9 cellular contexts compared by ENCODE assay signal in the genomic region with DNA sequence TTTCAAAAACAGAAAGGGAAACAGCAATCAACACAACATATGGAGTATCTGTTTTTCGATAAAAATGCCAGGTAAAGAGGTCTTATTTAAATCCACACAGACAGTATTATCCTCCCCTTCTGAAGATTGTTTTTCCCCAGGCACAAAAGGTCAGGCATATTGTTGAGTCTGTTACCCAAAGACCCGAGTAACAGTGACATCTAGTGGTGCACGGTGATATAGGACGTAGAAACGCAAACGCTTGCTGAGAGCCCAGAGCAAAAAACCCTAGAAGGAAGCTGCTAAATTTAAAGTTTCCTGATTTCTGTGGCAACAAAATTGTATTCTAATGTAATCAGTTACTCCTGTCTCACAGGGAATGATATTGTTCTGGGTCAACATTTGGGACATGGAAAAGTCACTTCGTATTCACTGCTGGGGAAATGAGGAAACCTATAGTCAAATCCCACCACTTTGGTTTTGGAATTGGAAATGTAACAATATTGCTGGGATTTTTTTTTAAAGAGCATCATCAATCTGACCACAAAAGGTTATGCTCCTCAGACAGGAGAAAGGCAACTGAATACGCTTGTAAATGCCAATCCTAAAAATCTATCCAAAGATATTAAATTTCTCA.
DNase-seq lines count a peak whose midpoint lies in the region; ATAC-seq and TF ChIP-seq lines count a peak whose summit lies in the region.
"Had no signal": no experiment of that assay in that cellular context is flagged by ENCODE, and none has a peak within 500 bp of the region (broad histone marks: within the 10 kb centered on the region; RNA-seq: fewer than 3 reads in every experiment).

No MANE protein-coding gene starts in this region.

- H3K9me3 Mint-ChIP-seq in CD8-positive, alpha-beta T cell, result no peaks in the 10 kb centered on the region
- H3K9me3 Mint-ChIP-seq: dendritic cell treated with granulocyte-macrophage colony-stimulating factor and Interleukin-4, amounts not matched to agents 40 ng/mL and 50 ng/mL, for 4 days had no signal

- peak; percentile 68 for TF ChIP-seq CTCF in CD8-positive, alpha-beta T cell (IDR thresholded peaks at IDR 0.05)
- TF ChIP-seq CTCF in lung (IDR thresholded peaks at IDR 0.05; ENCODE audit: control extremely low read depth, extremely low read depth), result peak; percentile 47

- DNase-seq in CD8-positive, alpha-beta T cell, result peak in 6 of 7 experiments; percentile 25 to 55 (median 43)
- peak; percentile 81 to 90 for DNase-seq in NCI-H446 (lab: John Stamatoyannopoulos, UW)
- DNase-seq in activated CD4-positive, alpha-beta T cell treated with anti-CD3 and anti-CD28 coated beads for 48 hours, result peak; percentile 76
- DNase-seq in ecto neural progenitor cell (ENCODE audit: low spot score), result peak; percentile 66
- peak; percentile 54 for DNase-seq in lung (ENCODE audit: low spot score)
- peak; percentile 29 for DNase-seq in stimulated activated CD8-positive, alpha-beta memory T cell treated with anti-CD3 and anti-CD28 coated beads, Interleukin-4, amount 100 ng/mL, for 24 hours (ENCODE audit: low read depth)

- no peaks in the 10 kb centered on the region for H3K9me3 ChIP-seq in CD8-positive, alpha-beta T cell (ENCODE audit: low read length)
- H3K9me3 ChIP-seq in lung (ENCODE audit: control insufficient read depth in 2 of 2, insufficient read depth in 1 of 2, low read length in 1 of 2), result no peaks in the 10 kb centered on the region

- no peak overlapping the region for H3K4me3 Mint-ChIP-seq in CD8-positive, alpha-beta T cell
- H3K4me3 Mint-ChIP-seq: dendritic cell treated with granulocyte-macrophage colony-stimulating factor and Interleukin-4, amounts not matched to agents 40 ng/mL and 50 ng/mL, for 4 days had no signal

- CTCF ChIA-PET in CD8-positive, alpha-beta T cell (lab: Charles Lee), result interaction anchor here (0.6 to 2.1 kb wide), 9 partner anchors 8 to 1695 kb away, joined by 3 to 16 read pairs (median 3); no protein-coding TSS in a partner anchor

- peaks cover 11% of the 10 kb centered on the region for H3K4me1 Mint-ChIP-seq in CD8-positive, alpha-beta T cell (ENCODE audit: low read depth)

- ATAC-seq in CD8-positive, alpha-beta T cell, result peak; percentile 78
- ATAC-seq in GM19395 (IDR thresholded peaks at IDR 0.05; ENCODE audit: unreplicated experiment) (peak; percentile 94), HG03442 (IDR thresholded peaks at IDR 0.05; ENCODE audit: unreplicated experiment) (peak; percentile 93), lung (ENCODE audit: insufficient read depth, low FRiP score) (peak; percentile 89)

- no peak overlapping the region for H3K27ac ChIP-seq in CD8-positive, alpha-beta T cell (ENCODE audit: low read depth, low read length)
- no peak overlapping the region for H3K27ac ChIP-seq in lung (ENCODE audit: low read depth in 1 of 2, low read length in 1 of 2)

- H3K27me3 Mint-ChIP-seq in CD8-positive, alpha-beta T cell (ENCODE audit: low read depth), result peaks cover 7% of the 10 kb centered on the region

- POLR2A ChIA-PET in CD8-positive, alpha-beta T cell (lab: Charles Lee), result no interaction called here

- intact Hi-C loops in CD8-positive, alpha-beta T cell (cut with DNase I, micrococcal nuclease), result loop anchor here (2.0 to 10.0 kb wide), 2 partner anchors 240 kb away; no protein-coding TSS in a partner anchor

- H3K4me1 ChIP-seq in CD8-positive, alpha-beta T cell (ENCODE audit: insufficient read depth, low read length), result peaks cover 5% of the 10 kb centered on the region
- H3K4me1 ChIP-seq in lung (ENCODE audit: control insufficient read depth in 2 of 2, insufficient read depth in 2 of 2, low read length in 2 of 2), result peaks cover 4 to 9% of the 10 kb centered on the region in 2 donors

- H3K36me3 ChIP-seq in CD8-positive, alpha-beta T cell (ENCODE audit: insufficient read depth, low read length), result no peaks in the 10 kb centered on the region
- no peaks in the 10 kb centered on the region for H3K36me3 ChIP-seq in lung (ENCODE audit: control insufficient read depth in 2 of 2, insufficient read depth in 2 of 2, low read length in 2 of 2)

- no peak overlapping the region for H3K27ac Mint-ChIP-seq in CD8-positive, alpha-beta T cell
- H3K27ac Mint-ChIP-seq: dendritic cell treated with granulocyte-macrophage colony-stimulating factor and Interleukin-4, amounts not matched to agents 40 ng/mL and 50 ng/mL, for 4 days had no signal

- no peaks in the 10 kb centered on the region for H3K27me3 ChIP-seq in CD8-positive, alpha-beta T cell (ENCODE audit: insufficient read depth, low read length)
- no peaks in the 10 kb centered on the region for H3K27me3 ChIP-seq in lung (ENCODE audit: control insufficient read depth, insufficient read depth)

- H3K36me3 Mint-ChIP-seq in CD8-positive, alpha-beta T cell, result no peaks in the 10 kb centered on the region

- no peak overlapping the region for H3K4me3 ChIP-seq in CD8-positive, alpha-beta T cell (ENCODE audit: low read depth, low read length)
- no peak overlapping the region for H3K4me3 ChIP-seq in lung

- whole genome bisulfite sequencing in lung, 2 donors, result 10 to 12% methylated on average over 8 of the region's 8 CpGs

Comparison
In these comparisons a context has a peak if more than half of its experiments do, and no peak if none do; other contexts are left out.
1. DNase-seq: peak in every context shown above with its lines; median percentile 86 in NCI-H446; 76 in activated CD4-positive, alpha-beta T cell treated with anti-CD3 and anti-CD28 coated beads for 48 hours; 66 in ecto neural progenitor cell; 54 in lung; 43 in CD8-positive, alpha-beta T cell; 29 in stimulated activated CD8-positive, alpha-beta memory T cell treated with anti-CD3 and anti-CD28 coated beads, Interleukin-4, amount 100 ng/mL, for 24 hours.